In the genomic region with DNA sequence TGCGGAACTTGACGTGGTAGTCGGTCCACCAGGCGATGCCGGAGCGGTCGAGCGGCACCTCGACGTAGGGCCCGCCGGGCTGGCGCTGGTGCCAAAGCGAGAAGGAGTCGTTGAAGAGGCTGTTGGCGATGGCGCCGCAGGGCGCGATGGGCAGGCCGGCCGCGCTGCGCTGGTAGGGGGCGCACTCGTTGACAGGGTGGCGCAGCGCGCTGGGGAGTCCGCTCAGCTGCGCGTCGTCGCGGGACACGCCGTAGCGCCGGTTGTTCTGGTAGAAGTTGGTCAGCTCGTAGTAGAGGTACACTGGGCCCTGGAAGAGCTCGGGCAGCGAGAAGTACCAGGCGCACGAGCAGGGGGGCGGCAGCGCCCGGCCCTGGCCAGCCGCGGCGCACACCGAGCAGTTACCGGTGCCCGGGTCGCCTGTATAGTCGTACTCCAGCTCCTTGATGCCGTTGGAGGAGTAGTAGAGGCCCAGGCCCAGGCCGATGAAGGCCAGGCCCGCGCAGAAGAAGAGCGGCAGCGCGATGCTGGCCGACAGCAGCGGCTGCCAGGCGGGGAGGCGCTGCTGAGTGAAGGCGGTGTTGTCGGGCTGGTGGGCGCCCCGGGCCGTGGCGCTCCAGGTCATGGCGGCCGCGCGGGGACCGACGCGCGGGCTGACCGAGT, we compare ENCODE assay signal across 8 cellular contexts. TPM values are rescaled to one million over a fixed set of nuclear protein-coding genes. Genes with fewer than 3 reads are reported as not detected.
DNase-seq lines count a peak whose midpoint lies in the region; ATAC-seq and TF ChIP-seq lines count a peak whose summit lies in the region.

No MANE protein-coding gene starts in this region.

- no peaks in the 10 kb centered on the region for H3K9me3 ChIP-seq in neural progenitor cell (ENCODE audit: low read depth)

- peak; percentile 4 for TF ChIP-seq CTCF in fibroblast of pulmonary artery (IDR thresholded peaks at IDR 0.05; ENCODE audit: low read length, missing control alignments)
- peak; percentile 25 for TF ChIP-seq CTCF in neural progenitor cell (IDR thresholded peaks at IDR 0.05)

- H3K27ac Mint-ChIP-seq in activated T-cell treated with anti-CD3 and anti-CD28 coated beads, Interleukin-2, amount 50 U/mL, for 72 hours: peak overlapping the region; percentile 55
- no peak overlapping the region for H3K27ac Mint-ChIP-seq in neural progenitor cell
- peak overlapping the region; percentile 95 to 98 for H3K27ac Mint-ChIP-seq in stimulated activated naive CD8-positive, alpha-beta T cell treated with anti-CD3 and anti-CD28 coated beads, Interleukin-15, amount 100 ng/mL, for 72 hours

- no peaks in the 10 kb centered on the region for H3K4me1 ChIP-seq in neural progenitor cell

- H3K4me1 Mint-ChIP-seq in activated T-cell treated with anti-CD3 and anti-CD28 coated beads, Interleukin-2, amount 50 U/mL, for 72 hours (ENCODE audit: low read depth): peaks cover 42% of the 10 kb centered on the region
- H3K4me1 Mint-ChIP-seq in neural progenitor cell: peaks cover 2% of the 10 kb centered on the region
- H3K4me1 Mint-ChIP-seq in stimulated activated naive CD8-positive, alpha-beta T cell treated with anti-CD3 and anti-CD28 coated beads, Interleukin-15, amount 100 ng/mL, for 72 hours: peaks cover 44% of the 10 kb centered on the region

- peaks cover 14% of the 10 kb centered on the region for H3K27me3 Mint-ChIP-seq in activated T-cell treated with anti-CD3 and anti-CD28 coated beads, Interleukin-2, amount 50 U/mL, for 72 hours (ENCODE audit: low read depth)
- H3K27me3 Mint-ChIP-seq in neural progenitor cell (ENCODE audit: insufficient read depth, low read depth): peaks cover 36% of the 10 kb centered on the region
- peaks cover 15% of the 10 kb centered on the region for H3K27me3 Mint-ChIP-seq in stimulated activated naive CD8-positive, alpha-beta T cell treated with anti-CD3 and anti-CD28 coated beads, Interleukin-15, amount 100 ng/mL, for 72 hours

- H3K36me3 Mint-ChIP-seq in activated T-cell treated with anti-CD3 and anti-CD28 coated beads, Interleukin-2, amount 50 U/mL, for 72 hours (ENCODE audit: insufficient read depth in 2 of 2): no peaks in the 10 kb centered on the region
- H3K36me3 Mint-ChIP-seq in neural progenitor cell: no peaks in the 10 kb centered on the region

- no peak overlapping the region for H3K9ac ChIP-seq in neural progenitor cell

- H4K20me1 ChIP-seq in neural progenitor cell (ENCODE audit: low read depth): no peaks in the 10 kb centered on the region

- no peaks in the 10 kb centered on the region for H3K79me2 ChIP-seq in neural progenitor cell (ENCODE audit: low read depth)

- H3K4me3 ChIP-seq in fibroblast of pulmonary artery (replicated peaks; ENCODE audit: low read depth, low read length) (peak overlapping the region; percentile 24), neural progenitor cell (peak overlapping the region; percentile 52)

- H3F3A ChIP-seq in neural progenitor cell (ENCODE audit: low read depth): no peaks in the 10 kb centered on the region

- H3K27me3 ChIP-seq in neural progenitor cell: peaks cover 68% of the 10 kb centered on the region

- H3K27ac ChIP-seq in neural progenitor cell: no peak overlapping the region

- no peaks in the 10 kb centered on the region for H3K36me3 ChIP-seq in neural progenitor cell

- ATAC-seq in activated T-cell treated with anti-CD3 and anti-CD28 coated beads, Interleukin-2, amount 50 U/mL, for 72 hours (replicated peaks in 1 of 2): peak; percentile 92
- peak; percentile 92 for ATAC-seq in stimulated activated naive CD8-positive, alpha-beta T cell treated with anti-CD3 and anti-CD28 coated beads, Interleukin-15, amount 100 ng/mL, for 72 hours

- DNase-seq in EL (peak; percentile 50), NCI-H345 (lab: John Stamatoyannopoulos, UW) (peak; percentile 71), fibroblast of pulmonary artery (ENCODE audit: low read depth) (peak; percentile 36), neural progenitor cell (ENCODE audit: low spot score) (peak; percentile 61), GF-D8 (lab: John Stamatoyannopoulos, UW) (no peak), SIG-M5 treated with dmso at 0.1 percent for 504 hours (lab: John Stamatoyannopoulos, UW; ENCODE audit: unreplicated experiment) (no peak)
- DNase-seq in activated T-cell treated with anti-CD3 and anti-CD28 coated beads, Interleukin-2, amount 50 U/mL, for 72 hours: peak; percentile 88 to 89
- peak; percentile 85 to 87 for DNase-seq in stimulated activated naive CD8-positive, alpha-beta T cell treated with anti-CD3 and anti-CD28 coated beads, Interleukin-15, amount 100 ng/mL, for 72 hours

- H3K9me3 Mint-ChIP-seq in activated T-cell treated with anti-CD3 and anti-CD28 coated beads, Interleukin-2, amount 50 U/mL, for 72 hours: no peaks in the 10 kb centered on the region
- peaks cover 7% of the 10 kb centered on the region for H3K9me3 Mint-ChIP-seq in neural progenitor cell
- H3K9me3 Mint-ChIP-seq in stimulated activated naive CD8-positive, alpha-beta T cell treated with anti-CD3 and anti-CD28 coated beads, Interleukin-15, amount 100 ng/mL, for 72 hours: no peaks in the 10 kb centered on the region

- peak overlapping the region; percentile 93 to 95 for H3K4me3 Mint-ChIP-seq in activated T-cell treated with anti-CD3 and anti-CD28 coated beads, Interleukin-2, amount 50 U/mL, for 72 hours
- peak overlapping the region; percentile 77 for H3K4me3 Mint-ChIP-seq in neural progenitor cell
- H3K4me3 Mint-ChIP-seq in stimulated activated naive CD8-positive, alpha-beta T cell treated with anti-CD3 and anti-CD28 coated beads, Interleukin-15, amount 100 ng/mL, for 72 hours: peak overlapping the region; percentile 97 to 98

- H2AFZ ChIP-seq in neural progenitor cell (replicated peaks): peak overlapping the region; percentile 94

- peak overlapping the region; percentile 77 for H3K4me2 ChIP-seq in neural progenitor cell

RNA-seq across cellular contexts. Expression of a gene that starts 0.5 kb away (rescaled TPM):
- 1 to 10 TPM; 2.2 to 3.4 TPM for total RNA-seq in activated T-cell treated with anti-CD3 and anti-CD28 coated beads, Interleukin-2, amount 50 U/mL, for 72 hours
- 0.07 and 0.09 TPM in 2 replicates for total RNA-seq in neural progenitor cell (ENCODE audit: low replicate concordance)

RNA-seq across cellular contexts. Expression of a gene that starts 40.7 kb away (rescaled TPM):
- total RNA-seq in activated T-cell treated with anti-CD3 and anti-CD28 coated beads, Interleukin-2, amount 50 U/mL, for 72 hours: 100 to 1,000 TPM; 127 to 143 TPM
- total RNA-seq in neural progenitor cell (ENCODE audit: low replicate concordance): 0.22 and 1.3 TPM in 2 replicates

Comparison
In these comparisons a context has a peak if more than half of its experiments do, and no peak if none do; other contexts are left out.
1. DNase-seq: peak in EL (single experiment), NCI-H345 (single experiment), activated T-cell treated with anti-CD3 and anti-CD28 coated beads, Interleukin-2, amount 50 U/mL, for 72 hours (2 of 2), fibroblast of pulmonary artery (single experiment), neural progenitor cell (single experiment) and stimulated activated naive CD8-positive, alpha-beta T cell treated with anti-CD3 and anti-CD28 coated beads, Interleukin-15, amount 100 ng/mL, for 72 hours (2 of 2); none in GF-D8 (single experiment) and SIG-M5 treated with dmso at 0.1 percent for 504 hours (single experiment).
2. RNA of a gene that starts 40.7 kb away (total RNA-seq): 127 to 143 TPM in activated T-cell treated with anti-CD3 and anti-CD28 coated beads, Interleukin-2, amount 50 U/mL, for 72 hours; 0.22 to 1.3 TPM in neural progenitor cell; every median in the first group is over 10 times any median in the second.
3. Peak in every context shown above with its lines, with median percentiles within 50 percentile points of each other: H3K4me3 Mint-ChIP-seq.